Comparison of ENCODE assay signal across 8 cellular contexts in genomic region chr19:28827382-28827781, GRCh38.
"Had no signal": no experiment of that assay in that cellular context is flagged by ENCODE, and none has a peak within 500 bp of the region (broad histone marks: within the 10 kb centered on the region; RNA-seq: fewer than 3 reads in every experiment).

No MANE protein-coding gene starts in this region.

- H3K4me3 ChIP-seq: K562 had no signal

- H3K27ac ChIP-seq: HL-60 had no signal

- H3K27ac Mint-ChIP-seq: IgD-negative memory B cell had no signal

- H3K4me3 Mint-ChIP-seq: IgD-negative memory B cell had no signal

- H3K27me3 Mint-ChIP-seq: IgD-negative memory B cell had no signal

- H3K4me1 Mint-ChIP-seq: IgD-negative memory B cell had no signal

- ATAC-seq: HepG2, K562 had no signal

- FAIRE-seq: HepG2, HTR-8/SVneo, K562 had no signal

- DNase-seq: IMR-90, KBM-7, KG1 had no signal

- H3K36me3 Mint-ChIP-seq: IgD-negative memory B cell had no signal
